1 cellular context compared by ENCODE assay signal in the genomic region with DNA sequence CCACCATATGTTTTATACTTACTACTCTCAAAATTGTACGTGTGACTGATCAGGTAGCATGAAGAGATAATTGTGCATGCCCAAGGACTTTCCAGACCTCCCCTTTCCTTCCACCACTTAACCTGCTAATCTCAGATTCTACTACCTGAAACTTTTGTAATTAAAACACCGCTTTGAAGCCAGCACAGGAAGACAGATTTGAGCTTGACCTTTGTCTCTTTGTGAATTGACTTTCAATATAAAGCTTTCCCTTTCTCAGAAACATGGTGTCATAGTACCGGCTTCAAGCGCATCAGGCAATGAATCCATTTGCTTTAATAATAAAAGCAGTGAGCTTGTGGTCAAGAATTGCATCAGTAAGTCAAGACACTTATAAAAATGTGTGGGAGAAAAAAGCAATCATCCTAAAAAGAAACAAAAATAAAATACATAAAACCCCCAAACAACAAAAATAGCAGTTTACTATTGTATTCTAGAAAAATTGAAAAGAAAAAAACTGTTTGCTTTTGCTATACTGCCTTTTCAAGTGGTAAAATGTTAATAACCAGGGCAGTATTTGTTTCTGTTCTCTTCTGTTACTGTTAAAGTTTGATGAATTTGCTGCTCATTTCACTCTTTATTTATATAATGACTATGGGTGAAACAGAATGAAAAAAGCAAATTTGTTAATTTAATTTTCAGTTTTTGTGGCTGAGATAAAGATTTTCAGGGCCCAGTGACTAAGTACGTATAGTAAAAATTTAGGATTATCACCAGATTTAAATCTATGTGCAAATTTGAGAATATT.
TF ChIP-seq lines count a peak whose summit lies in the region.

No MANE protein-coding gene starts in this region.

TF ChIP-seq in GM23338, 12 proteins besides CTCF, POLR2A, EP300 and RAD21:
- TF ChIP-seq ZNF462 (CRISPR knock-in tag; IDR thresholded peaks at IDR 0.05): no peak
